9 cellular contexts compared by ENCODE assay signal in the genomic region with DNA sequence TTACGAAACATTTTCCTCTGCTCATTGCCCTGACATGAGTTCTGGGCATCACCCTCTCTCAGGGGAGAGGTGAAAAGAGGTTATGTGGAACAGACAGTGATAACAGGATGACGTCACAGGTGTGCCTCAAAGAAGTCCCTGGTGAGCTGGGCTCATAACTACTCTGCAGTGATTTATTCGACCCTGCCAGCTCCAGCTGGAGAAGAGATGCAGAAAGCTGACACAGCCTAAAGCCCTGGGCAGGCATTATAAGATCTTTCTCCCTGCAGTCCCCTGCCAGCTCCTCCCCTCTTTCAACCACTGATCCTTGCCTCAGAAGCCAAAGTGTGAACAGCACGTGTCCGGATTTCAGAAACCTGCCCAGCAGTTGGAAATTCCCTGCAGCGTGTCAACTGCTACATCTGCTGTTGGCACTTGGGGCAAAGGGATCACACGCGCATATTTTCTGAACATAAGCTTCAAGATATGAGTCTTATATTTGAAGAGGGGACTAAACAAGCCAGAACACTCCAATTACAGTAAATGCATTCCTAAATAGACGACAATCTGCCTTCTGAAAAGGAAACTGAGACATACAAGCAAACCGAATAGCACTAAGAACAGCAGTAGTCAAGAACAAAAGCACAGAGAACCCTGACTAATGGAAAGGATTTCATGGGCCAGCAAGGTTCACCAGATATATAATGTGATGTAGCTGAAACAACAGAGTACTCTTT.
DNase-seq lines count a peak whose midpoint lies in the region; FAIRE-seq and TF ChIP-seq lines count a peak whose summit lies in the region.
"Had no signal": no experiment of that assay in that cellular context is flagged by ENCODE, and none has a peak within 500 bp of the region (broad histone marks: within the 10 kb centered on the region; RNA-seq: fewer than 3 reads in every experiment).

No MANE protein-coding gene starts in this region.

- H3K4me3 ChIP-seq in fibroblast of the aortic adventitia (ENCODE audit: low read depth, low read length) = no peak overlapping the region
- no peak overlapping the region for H3K4me3 ChIP-seq in skin epidermis

- peak overlapping the region in 15 of 21 experiments; percentile 8 to 63 (median 51) for H3K27ac ChIP-seq in skin epidermis

- TF ChIP-seq POLR2A in H54 (IDR thresholded peaks at IDR 0.05; ENCODE audit: low read depth, low read length) = no peak

- DNase-seq in NCI-H2171 treated with DMSO at 0.1 percent for 48 hours (lab: John Stamatoyannopoulos, UW) = peak; percentile 60
- no peak for DNase-seq in NCI-H2171 (lab: John Stamatoyannopoulos, UW)
- DNase-seq in activated CD8-positive, alpha-beta memory T cell treated with anti-CD3 and anti-CD28 coated beads, Interleukin-2, amount 50 U/mL, for 4 hours = peak; percentile 45
- DNase-seq in fibroblast of the aortic adventitia (ENCODE audit: low read depth) = peak; percentile 95
- DNase-seq in iPS-NIHi11 (ENCODE audit: low spot score) = no peak
- no peak for DNase-seq in SW480 (ENCODE audit: low spot score)
- no peak for DNase-seq in H54 (ENCODE audit: insufficient read length, low spot score)

- TF ChIP-seq CTCF in fibroblast of the aortic adventitia (IDR thresholded peaks at IDR 0.05; ENCODE audit: insufficient read depth, low read length) = no peak

- no peak for FAIRE-seq in H54 (lab: Jason Lieb, UNC)
- FAIRE-seq: A204.1 had no signal

Comparison
In these comparisons a context has a peak if more than half of its experiments do, and no peak if none do; other contexts are left out.
1. DNase-seq: peak in NCI-H2171 treated with DMSO at 0.1 percent for 48 hours (single experiment), activated CD8-positive, alpha-beta memory T cell treated with anti-CD3 and anti-CD28 coated beads, Interleukin-2, amount 50 U/mL, for 4 hours (single experiment) and fibroblast of the aortic adventitia (single experiment); none in NCI-H2171 (single experiment), iPS-NIHi11 (single experiment), SW480 (single experiment) and H54 (single experiment).